Comparison of ENCODE assay signal across 18 cellular contexts in the genomic region with DNA sequence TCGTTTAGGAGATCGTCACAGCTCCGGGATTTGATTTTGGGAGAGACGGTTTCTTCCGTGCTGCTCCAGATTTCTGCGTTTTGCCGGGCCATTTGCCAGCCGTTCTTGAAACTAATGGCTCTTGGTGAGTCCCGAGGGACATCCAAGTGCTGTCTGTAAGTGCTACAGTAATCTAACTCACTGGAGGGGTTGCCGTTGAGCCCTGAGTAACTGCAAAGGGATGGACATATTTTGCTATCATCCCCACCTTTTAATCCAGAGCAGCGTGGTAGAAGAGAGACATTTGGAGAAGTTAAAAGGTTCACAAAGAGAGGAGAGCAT.
DNase-seq lines count a peak whose midpoint lies in the region; ATAC-seq and TF ChIP-seq lines count a peak whose summit lies in the region.
"Had no signal": no experiment of that assay in that cellular context is flagged by ENCODE, and none has a peak within 500 bp of the region (broad histone marks: within the 10 kb centered on the region; RNA-seq: fewer than 3 reads in every experiment).

No MANE protein-coding gene starts in this region.

- intact Hi-C loops in Right ventricle myocardium superior (cut with DNase I), result no loop called here
- intact Hi-C loops in heart right ventricle (cut with DNase I), result no loop called here

- H3K27ac ChIP-seq in right atrium auricular region (no peak overlapping the region), heart right ventricle (peak overlapping the region in 1 of 10 donors; percentile 3)
- H3K27ac ChIP-seq: BLaER1 treated with 17β-estradiol and CSF1 and Interleukin-3, amounts not matched to agents 10 nM and 100 nM; PC-9 had no signal

- no peak for DNase-seq in Right ventricle myocardium superior
- no peak for DNase-seq in right atrium auricular region (ENCODE audit: low spot score)
- DNase-seq in NCI-H524 treated with DMSO at 0.1 percent for 48 hours (lab: John Stamatoyannopoulos, UW), result peak; percentile 22
- DNase-seq in heart right ventricle, result peak in 1 of 2 donors; percentile 54
- no peak for DNase-seq in NCI-H187 (lab: John Stamatoyannopoulos, UW)
- DNase-seq in GM13976 (ENCODE audit: low spot score), result no peak
- no peak for DNase-seq in NCI-H748 treated with DMSO at 0.1 percent for 48 hours (lab: John Stamatoyannopoulos, UW)
- DNase-seq: CD4-positive, alpha-beta T cell; Karpas-422; NCI-H1092; NCI-H1436; NCI-H187 treated with DMSO at 0.1 percent for 48 hours; NCI-H2227 treated with DMSO at 0.1 percent for 48 hours; NCI-H774; PC-9; SHP77; T-helper 1 cell had no signal

- peaks cover 0 to 7% of the 10 kb centered on the region in 2 donors for H3K4me1 ChIP-seq in right atrium auricular region
- H3K4me1 ChIP-seq in heart right ventricle, result peaks cover 0 to 25% (median 6%) of the 10 kb centered on the region in 9 donors
- H3K4me1 ChIP-seq: BLaER1 treated with 17β-estradiol and CSF1 and Interleukin-3, amounts not matched to agents 10 nM and 100 nM had no signal

- 56 to 62% methylated on average over 11 of the region's 11 CpGs for WGBS in heart right ventricle, 2 donors

- no peaks in the 10 kb centered on the region for H3K27me3 ChIP-seq in right atrium auricular region
- H3K27me3 ChIP-seq in heart right ventricle, result no peaks in the 10 kb centered on the region
- H3K27me3 ChIP-seq: BLaER1 treated with 17β-estradiol and CSF1 and Interleukin-3, amounts not matched to agents 10 nM and 100 nM had no signal

- H3K4me3 ChIP-seq in right atrium auricular region (no peak overlapping the region), heart right ventricle (no peak overlapping the region)
- H3K4me3 ChIP-seq: BLaER1 treated with 17β-estradiol and CSF1 and Interleukin-3, amounts not matched to agents 10 nM and 100 nM; PC-9 had no signal

- H3K9me3 ChIP-seq in right atrium auricular region (no peaks in the 10 kb centered on the region), heart right ventricle (no peaks in the 10 kb centered on the region)

- in situ Hi-C loops in GM13976 (cut with MboI; ENCODE audit: low sequenced_read_pairs, unreplicated experiment), result no loop called here

- H3K36me3 ChIP-seq in right atrium auricular region, result peaks cover 60% of the 10 kb centered on the region
- peaks cover 0 to 96% (median 11%) of the 10 kb centered on the region in 9 donors for H3K36me3 ChIP-seq in heart right ventricle
- H3K36me3 ChIP-seq: BLaER1 treated with 17β-estradiol and CSF1 and Interleukin-3, amounts not matched to agents 10 nM and 100 nM had no signal

- TF ChIP-seq CTCF in right atrium auricular region (IDR thresholded peaks at IDR 0.05), result no peak
- TF ChIP-seq CTCF in heart right ventricle (IDR thresholded peaks at IDR 0.05), result no peak
- TF ChIP-seq CTCF in GM13976 (IDR thresholded peaks at IDR 0.05; ENCODE audit: borderline replicate concordance, control extremely low read depth, extremely low read depth, insufficient read depth, missing control alignments), result no peak

- ATAC-seq in Right ventricle myocardium superior (ENCODE audit: poor library complexity) (peak; percentile 43), heart right ventricle (peak in 7 of 8 donors; percentile 6 to 60 (median 32))
